ENCODE assay signal across 15 cellular contexts in genomic region chr19:50477751-50478515, GRCh38. TPM values are rescaled to one million over a fixed set of nuclear protein-coding genes. Genes with fewer than 3 reads are reported as not detected.
DNase-seq lines count a peak whose midpoint lies in the region; ATAC-seq and TF ChIP-seq lines count a peak whose summit lies in the region.
"Had no signal": no experiment of that assay in that cellular context is flagged by ENCODE, and none has a peak within 500 bp of the region (broad histone marks: within the 10 kb centered on the region; RNA-seq: fewer than 3 reads in every experiment).

No MANE protein-coding gene starts in this region.

- intact Hi-C loops in CD4-positive, alpha-beta memory T cell (cut with micrococcal nuclease), result loop anchor here (5.0 kb wide), 1 partner anchor 121 kb away; no protein-coding TSS in a partner anchor
- intact Hi-C loops in ovary (cut with DNase I), result loop anchor here in 1 of 4 donors (5.0 kb wide), 1 partner anchor 101 kb away; the partner anchor contains the start of gene NR1H2
- intact Hi-C loops in testis (cut with DNase I; ENCODE audit: low total_unique reads), result no loop called here

- DNase-seq in CD4-positive, alpha-beta memory T cell, result no peak
- no peak for DNase-seq in neural crest cell (ENCODE audit: low read depth, low spot score)
- DNase-seq in ovary, result no peak
- DNase-seq in NCI-H82 treated with DMSO at 0.1 percent for 48 hours (lab: John Stamatoyannopoulos, UW; ENCODE audit: unreplicated experiment), result no peak
- DNase-seq in testis, result no peak
- DNase-seq: activated CD4-positive, alpha-beta T cell treated with anti-CD3 and anti-CD28 coated beads, Interleukin-2, amount 50 U/mL, for 1 hour; gastrocnemius medialis; NCI-H187; stimulated activated CD4-positive, alpha-beta T cell treated with anti-CD3 and anti-CD28 coated beads, Interleukin-4, amount 100 ng/mL, for 24 hours; uterus had no signal

- no peak overlapping the region for H3K9ac ChIP-seq in HUES64 (ENCODE audit: low read depth, low read length)

- no peaks in the 10 kb centered on the region for H3K9me3 ChIP-seq in CD4-positive, alpha-beta memory T cell (ENCODE audit: control insufficient read depth in 1 of 2, low read length in 2 of 2)
- peaks cover 6% of the 10 kb centered on the region; the same call in 1 of the 2 replicates for H3K9me3 ChIP-seq in HUES64 (ENCODE audit: insufficient read depth, low read depth, low read length)
- H3K9me3 ChIP-seq in ovary, result no peaks in the 10 kb centered on the region
- H3K9me3 ChIP-seq in testis, result no peaks in the 10 kb centered on the region
- H3K9me3 ChIP-seq: gastrocnemius medialis, uterus had no signal

- no peaks in the 10 kb centered on the region for H3K27me3 ChIP-seq in CD4-positive, alpha-beta memory T cell (ENCODE audit: insufficient read depth, low read length)
- no peaks in the 10 kb centered on the region for H3K27me3 ChIP-seq in HUES64 (ENCODE audit: insufficient read depth, low read length)
- no peaks in the 10 kb centered on the region for H3K27me3 ChIP-seq in ovary
- no peaks in the 10 kb centered on the region for H3K27me3 ChIP-seq in testis
- H3K27me3 ChIP-seq: gastrocnemius medialis, uterus had no signal

- no peaks in the 10 kb centered on the region for H3K27me3 Mint-ChIP-seq in CD4-positive, alpha-beta memory T cell
- H3K27me3 Mint-ChIP-seq in brain (peaks cover 8% of the 10 kb centered on the region), neural crest cell (ENCODE audit: low read depth) (peaks cover 8% of the 10 kb centered on the region)

- CTCF ChIA-PET in CD4-positive, alpha-beta memory T cell (lab: Charles Lee; ENCODE audit: partially characterized antibody), result interaction anchor here (1.1 to 2.2 kb wide), 3 partner anchors 18 to 112 kb away, joined by 3 to 5 read pairs (median 4); no protein-coding TSS in a partner anchor

- no peak overlapping the region for H3K27ac ChIP-seq in CD4-positive, alpha-beta memory T cell (ENCODE audit: low read depth, low read length)
- no peak overlapping the region for H3K27ac ChIP-seq in HUES64 (ENCODE audit: low read depth, low read length)
- H3K27ac ChIP-seq in ovary, result no peak overlapping the region
- H3K27ac ChIP-seq in testis, result no peak overlapping the region
- H3K27ac ChIP-seq: uterus had no signal

- ATAC-seq in GM18907 (IDR thresholded peaks at IDR 0.05; ENCODE audit: unreplicated experiment), result no peak
- ATAC-seq: gastrocnemius medialis had no signal

- peaks cover 25% of the 10 kb centered on the region for H3K4me1 ChIP-seq in CD4-positive, alpha-beta memory T cell (ENCODE audit: insufficient read depth, low read length)
- no peaks in the 10 kb centered on the region for H3K4me1 ChIP-seq in HUES64 (ENCODE audit: insufficient read depth, low read length)
- H3K4me1 ChIP-seq in ovary (ENCODE audit: insufficient read depth), result peaks cover 15% of the 10 kb centered on the region
- peaks cover 9% of the 10 kb centered on the region for H3K4me1 ChIP-seq in testis

- H3K27ac Mint-ChIP-seq in CD4-positive, alpha-beta memory T cell, result peak overlapping the region; percentile 24 to 98 (median 82)
- H3K27ac Mint-ChIP-seq in brain (peak overlapping the region in 3 of 5 experiments; percentile 8 to 98 (median 25)), neural crest cell (ENCODE audit: unreplicated experiment) (no peak overlapping the region)

- H3K36me3 ChIP-seq in CD4-positive, alpha-beta memory T cell (ENCODE audit: insufficient read depth, low read length), result peaks cover 38% of the 10 kb centered on the region
- H3K36me3 ChIP-seq in HUES64 (ENCODE audit: insufficient read depth, low read length), result peaks cover 40% of the 10 kb centered on the region
- H3K36me3 ChIP-seq in ovary, result no peaks in the 10 kb centered on the region
- H3K36me3 ChIP-seq in testis (ENCODE audit: low read depth, missing control alignments), result no peaks in the 10 kb centered on the region
- H3K36me3 ChIP-seq: uterus had no signal

- 96% methylated on average over 17 of the region's 17 CpGs for WGBS in HUES64
- 94 to 96% (median 95%) methylated on average over 17 of the region's 17 CpGs for WGBS in ovary, 3 donors
- WGBS in testis, 2 donors, result 84 to 93% methylated on average over 17 of the region's 17 CpGs

- H3K4me3 Mint-ChIP-seq in CD4-positive, alpha-beta memory T cell, result peak overlapping the region; percentile 95 to 99 (median 98)
- H3K4me3 Mint-ChIP-seq in brain, result peak overlapping the region in 3 of 5 experiments; percentile 97 to 99 (median 98)
- peak overlapping the region; percentile 97 for H3K4me3 Mint-ChIP-seq in neural crest cell

- peak overlapping the region in 1 of 2 donors; percentile 85 for H3K4me3 ChIP-seq in CD4-positive, alpha-beta memory T cell (ENCODE audit: low read length in 2 of 2)
- H3K4me3 ChIP-seq in HUES64 (ENCODE audit: low read length) (0 out of 2 replicates have a peak overlapping the region, but pooled peaks have one; percentile 93), ovary (no peak overlapping the region), testis (peak overlapping the region in 1 of 2 donors; percentile 88)

- no peak for TF ChIP-seq EP300 in ovary (IDR thresholded peaks at IDR 0.05)

- H3K4me1 Mint-ChIP-seq in CD4-positive, alpha-beta memory T cell, result peaks cover 13 to 33% (median 24%) of the 10 kb centered on the region in 4 donors
- H3K4me1 Mint-ChIP-seq in brain, result peaks cover 18% of the 10 kb centered on the region
- H3K4me1 Mint-ChIP-seq in neural crest cell, result peaks cover 14% of the 10 kb centered on the region

- TF ChIP-seq POLR2A in ovary (IDR thresholded peaks at IDR 0.05) (no peak), testis (IDR thresholded peaks at IDR 0.05) (no peak)

- POLR2A ChIA-PET in CD4-positive, alpha-beta memory T cell (lab: Charles Lee; ENCODE audit: partially characterized antibody), result interaction anchor here (1.0 to 1.6 kb wide), 3 partner anchors 25 to 121 kb away, joined by 3 to 5 read pairs (median 5); partner anchors contain the start of gene JOSD2

- peaks cover 0 to 3% (median 0%) of the 10 kb centered on the region in 8 donors for H3K9me3 Mint-ChIP-seq in CD4-positive, alpha-beta memory T cell
- H3K9me3 Mint-ChIP-seq in brain, result peaks cover 3 to 68% (median 29%) of the 10 kb centered on the region in 5 experiments
- peaks cover 3% of the 10 kb centered on the region for H3K9me3 Mint-ChIP-seq in neural crest cell

- peaks cover 12 to 37% of the 10 kb centered on the region in 2 donors for H3K36me3 Mint-ChIP-seq in CD4-positive, alpha-beta memory T cell
- H3K36me3 Mint-ChIP-seq in brain, result peaks cover 37% of the 10 kb centered on the region
- H3K36me3 Mint-ChIP-seq in neural crest cell (ENCODE audit: low read depth), result peaks cover 25% of the 10 kb centered on the region

- no peak for TF ChIP-seq CTCF in brain (conservative IDR thresholded peaks at IDR 0.05)
- TF ChIP-seq CTCF in neural crest cell (conservative IDR thresholded peaks at IDR 0.05), result no peak
- no peak for TF ChIP-seq CTCF in ovary (IDR thresholded peaks at IDR 0.05)
- no peak for TF ChIP-seq CTCF in testis (IDR thresholded peaks at IDR 0.05)

RNA-seq across cellular contexts. Expression of gene GARIN5A, which starts 1.3 kb away (rescaled TPM):
- under 1 TPM in 1 of 2 experiments, not detected in 1; 0.61 TPM for total RNA-seq in CD4-positive, alpha-beta memory T cell
- under 1 TPM; 0.39 to 0.44 TPM for polyA plus RNA-seq in CD4-positive, alpha-beta memory T cell
- 2.8 TPM for polyA plus RNA-seq in HUES64 (2013, experiment 1 of 2)
- 2.5 TPM for polyA plus RNA-seq in HUES64 (2013, experiment 2 of 2)
- 15.9 TPM for polyA plus RNA-seq in brain (ENCODE audit: insufficient read depth, low read depth, low replicate concordance)
- 1.1 and 1.3 TPM in 2 replicates for total RNA-seq in neural crest cell
- 10 to 100 TPM in 1 of 7 donors, 1 to 10 TPM in 6; 2.1 to 10.3 (median 3.3) TPM for total RNA-seq in ovary
- polyA plus RNA-seq in ovary, result 1 to 10 TPM in 1 of 2 donors, under 1 TPM in 1; 0.47 to 4.3 TPM
- 100 to 1,000 TPM in 1 of 2 donors, 10 to 100 TPM in 1; 60.0 to 120 TPM for total RNA-seq in testis
- 126 TPM for polyA plus RNA-seq in testis (ENCODE audit: insufficient read depth, low read depth, low replicate concordance)
- total RNA-seq: RPMI7951 had no signal

RNA-seq across cellular contexts. Expression of gene EMC10, which starts 1.6 kb away (rescaled TPM):
- total RNA-seq in CD4-positive, alpha-beta memory T cell, result 10 to 100 TPM; 83.7 to 92.6 TPM
- polyA plus RNA-seq in CD4-positive, alpha-beta memory T cell, result 10 to 100 TPM in 1 of 2 donors, 1 to 10 TPM in 1; 7.8 to 10.1 TPM
- polyA plus RNA-seq in HUES64 (2013, experiment 1 of 2), result 71.8 TPM
- 73.5 TPM for polyA plus RNA-seq in HUES64 (2013, experiment 2 of 2)
- polyA plus RNA-seq in brain (ENCODE audit: insufficient read depth, low read depth, low replicate concordance) (171 TPM), ovary (100 to 1,000 TPM in 1 of 2 donors, 10 to 100 TPM in 1; 27.6 to 113 TPM), testis (ENCODE audit: insufficient read depth, low read depth, low replicate concordance) (162 TPM)
- total RNA-seq in neural crest cell (125 and 129 TPM in 2 replicates), ovary (100 to 1,000 TPM in 3 of 7 donors, 10 to 100 TPM in 4; 50.4 to 132 (median 96.7) TPM), testis (100 to 1,000 TPM; 203 to 311 TPM)

RNA-seq across cellular contexts. Expression of gene JOSD2, which starts 33.1 kb away (rescaled TPM):
- total RNA-seq in CD4-positive, alpha-beta memory T cell, result 10 to 100 TPM; 29.5 to 35.8 TPM
- polyA plus RNA-seq in CD4-positive, alpha-beta memory T cell, result 10 to 100 TPM; 22.4 to 28.0 TPM
- polyA plus RNA-seq in HUES64 (2013, experiment 1 of 2), result 4.0 TPM
- polyA plus RNA-seq in HUES64 (2013, experiment 2 of 2), result 3.7 TPM
- 36.8 TPM for polyA plus RNA-seq in brain (ENCODE audit: insufficient read depth, low read depth, low replicate concordance)
- total RNA-seq in neural crest cell, result 10.9 and 13.5 TPM in 2 replicates
- total RNA-seq in ovary, result 10 to 100 TPM; 15.0 to 28.9 (median 21.8) TPM
- 10 to 100 TPM in 1 of 2 donors, not detected in 1; 42.5 TPM for polyA plus RNA-seq in ovary
- total RNA-seq in testis, result 10 to 100 TPM; 26.1 to 37.7 TPM
- 21.6 TPM for polyA plus RNA-seq in testis (ENCODE audit: insufficient read depth, low read depth, low replicate concordance)

RNA-seq across cellular contexts. Expression of gene ASPDH, which starts 35.8 kb away (rescaled TPM):
- total RNA-seq in CD4-positive, alpha-beta memory T cell, result not detected
- not detected for polyA plus RNA-seq in CD4-positive, alpha-beta memory T cell
- not detected for polyA plus RNA-seq in HUES64 (2013, experiment 1 of 2)
- polyA plus RNA-seq in HUES64 (2013, experiment 2 of 2), result not detected
- polyA plus RNA-seq in brain (ENCODE audit: insufficient read depth, low read depth, low replicate concordance) (58.1 TPM), ovary (not detected), testis (ENCODE audit: insufficient read depth, low read depth, low replicate concordance) (0.90 TPM)
- total RNA-seq in neural crest cell (1.2 TPM in 1 of 2 replicates, not detected in the other), ovary (not detected), testis (not detected)
- total RNA-seq: gastrocnemius medialis, mucosa of gallbladder, RPMI7951, uterus had no signal

RNA-seq across cellular contexts. Expression of gene MYBPC2, which starts 45.2 kb away (rescaled TPM):
- not detected for total RNA-seq in CD4-positive, alpha-beta memory T cell
- polyA plus RNA-seq in CD4-positive, alpha-beta memory T cell, result under 1 TPM in 1 of 2 donors, not detected in 1; 0.10 TPM
- 0.75 TPM for polyA plus RNA-seq in HUES64 (2013, experiment 1 of 2)
- polyA plus RNA-seq in HUES64 (2013, experiment 2 of 2), result 0.95 TPM
- polyA plus RNA-seq in brain (ENCODE audit: insufficient read depth, low read depth, low replicate concordance) (not detected), ovary (under 1 TPM in 1 of 2 donors, not detected in 1; 0.28 TPM), testis (ENCODE audit: insufficient read depth, low read depth, low replicate concordance) (3.2 TPM)
- total RNA-seq in neural crest cell (not detected in 2 replicates), ovary (under 1 TPM in 3 of 7 donors, not detected in 4; 0.05 to 0.12 (median 0.08) TPM), testis (under 1 TPM; 0.31 to 0.63 TPM)
- total RNA-seq: mucosa of gallbladder, RPMI7951 had no signal

Comparison
In these comparisons a context has a peak if more than half of its experiments do, and no peak if none do; other contexts are left out.
1. RNA of gene GARIN5A, which starts 1.3 kb away (total RNA-seq): 60.0 to 120 TPM in testis; 2.1 to 10.3 TPM in ovary, 1.1 to 1.3 TPM in neural crest cell and 0.61 TPM in CD4-positive, alpha-beta memory T cell; every median in the first group is over 4 times any median in the second.
2. Peak in every context shown above with its lines, with median percentiles within 50 percentile points of each other: H3K4me3 Mint-ChIP-seq.